ENCODE assay signal across 37 cellular contexts in genomic region chr12:69589082-69589481, GRCh38. TPM values are rescaled to one million over a fixed set of nuclear protein-coding genes. Genes with fewer than 3 reads are reported as not detected.
"Had no signal": no experiment of that assay in that cellular context is flagged by ENCODE, and none has a peak within 500 bp of the region (broad histone marks: within the 10 kb centered on the region; RNA-seq: fewer than 3 reads in every experiment).

No MANE protein-coding gene starts in this region.

- H3K27me3 ChIP-seq: adrenal gland, body of pancreas, breast epithelium had no signal

- FAIRE-seq: astrocyte had no signal

- H3K4me3 ChIP-seq: adrenal gland, body of pancreas, breast epithelium had no signal

- H3K27ac ChIP-seq: adrenal gland, body of pancreas, breast epithelium, VCaP had no signal

- H3K27me3 Mint-ChIP-seq: activated B cell treated with CpG ODN at 0.5 μM for 24 hours; activated CD4-positive, alpha-beta T cell treated with anti-CD3 and anti-CD28 coated beads, Interleukin-2, amount 10 ng/mL, durations not matched to agents 24 days and 14 days; activated CD8-positive, alpha-beta T cell treated with anti-CD3 and anti-CD28 coated beads for 36 hours; activated naive CD8-positive, alpha-beta T cell treated with anti-CD3 and anti-CD28 coated beads, Interleukin-2, amount 10 ng/mL, durations not matched to agents 7 days and 5 days; activated T-helper 17 cell treated with anti-CD3 and anti-CD28 coated beads, Interleukin-2, amount 50 U/mL, for 72 hours had no signal

- H3K4me3 Mint-ChIP-seq: activated B cell treated with CpG ODN at 0.5 μM for 24 hours; activated CD4-positive, alpha-beta T cell treated with anti-CD3 and anti-CD28 coated beads, Interleukin-2, amount 10 ng/mL, durations not matched to agents 24 days and 14 days; activated CD8-positive, alpha-beta T cell treated with anti-CD3 and anti-CD28 coated beads for 36 hours; activated naive CD8-positive, alpha-beta T cell treated with anti-CD3 and anti-CD28 coated beads, Interleukin-2, amount 10 ng/mL, durations not matched to agents 7 days and 5 days; activated T-cell treated with anti-CD3 and anti-CD28 coated beads, Interleukin-2, amount 50 U/mL, for 4 hours had no signal

- H3K4me1 ChIP-seq: breast epithelium had no signal

- DNase-seq: activated B cell treated with CpG ODN at 0.5 μM for 24 hours; activated CD4-positive, alpha-beta T cell treated with anti-CD3 and anti-CD28 coated beads, Interleukin-2, amount 10 ng/mL, durations not matched to agents 24 days and 14 days; activated CD4-positive, alpha-beta T cell treated with anti-CD3 and anti-CD28 coated beads, Interleukin-2, amount 50 U/mL, for 4 hours; activated CD4-positive, CD25-positive, alpha-beta regulatory T cell treated with anti-CD3 and anti-CD28 coated beads, Interleukin-2, amount 50 U/mL, for 72 hours; activated CD8-positive, alpha-beta T cell treated with anti-CD3 and anti-CD28 coated beads for 36 hours; activated effector memory CD4-positive, alpha-beta T cell treated with anti-CD3 and anti-CD28 coated beads, Interleukin-2, amount 50 U/mL, for 16 hours; activated naive CD4-positive, alpha-beta T cell; activated naive CD4-positive, alpha-beta T cell treated with anti-CD3 and anti-CD28 coated beads, Interleukin-2, amount 50 U/mL, for 16 hours; activated naive CD8-positive, alpha-beta T cell treated with anti-CD3 and anti-CD28 coated beads, Interleukin-2, amount 10 ng/mL, durations not matched to agents 7 days and 5 days; activated T-cell treated with anti-CD3 and anti-CD28 coated beads, Interleukin-2, amount 50 U/mL, for 4 hours; adrenal gland; body of pancreas; IMR-90; Kasumi-1; KG1; MM.1S; MV-4-11; NCI-H1092; NCI-H146; NCI-H187; NCI-H2029 treated with DMSO at 0.1 percent for 48 hours; NCI-H2107; NCI-H2171; NCI-H510A; NCI-H526; NCI-H748 treated with DMSO at 0.1 percent for 48 hours; OCI-M1; Right ventricle myocardium superior; SW 1271; T-helper 1 cell; T-helper 2 cell; T-helper 9 cell had no signal

- H3K9me3 Mint-ChIP-seq: activated B cell treated with CpG ODN at 0.5 μM for 24 hours; activated CD4-positive, alpha-beta T cell treated with anti-CD3 and anti-CD28 coated beads, Interleukin-2, amount 10 ng/mL, durations not matched to agents 24 days and 14 days; activated CD8-positive, alpha-beta T cell treated with anti-CD3 and anti-CD28 coated beads for 36 hours; activated naive CD8-positive, alpha-beta T cell treated with anti-CD3 and anti-CD28 coated beads, Interleukin-2, amount 10 ng/mL, durations not matched to agents 7 days and 5 days; activated T-cell treated with anti-CD3 and anti-CD28 coated beads, Interleukin-2, amount 50 U/mL, for 4 hours; activated T-helper 17 cell treated with anti-CD3 and anti-CD28 coated beads, Interleukin-2, amount 50 U/mL, for 72 hours had no signal

- ATAC-seq: activated CD8-positive, alpha-beta T cell treated with anti-CD3 and anti-CD28 coated beads for 36 hours; activated T-cell treated with anti-CD3 and anti-CD28 coated beads, Interleukin-2, amount 50 U/mL, for 4 hours; activated T-helper 17 cell treated with anti-CD3 and anti-CD28 coated beads, Interleukin-2, amount 50 U/mL, for 72 hours; body of pancreas had no signal

- H3K9me3 ChIP-seq: adrenal gland, body of pancreas, breast epithelium had no signal

- H3K27ac Mint-ChIP-seq: activated B cell treated with CpG ODN at 0.5 μM for 24 hours; activated naive CD8-positive, alpha-beta T cell treated with anti-CD3 and anti-CD28 coated beads, Interleukin-2, amount 10 ng/mL, durations not matched to agents 7 days and 5 days had no signal

RNA-seq across cellular contexts. Expression of gene LRRC10, which starts 21.6 kb away (rescaled TPM):
- total RNA-seq: activated B cell treated with CpG ODN at 0.5 μM for 24 hours; activated CD4-positive, alpha-beta T cell treated with anti-CD3 and anti-CD28 coated beads, Interleukin-2, amount 10 ng/mL, durations not matched to agents 24 days and 14 days; activated CD8-positive, alpha-beta memory T cell treated with anti-CD3 and anti-CD28 coated beads for 36 hours; activated CD8-positive, alpha-beta T cell treated with anti-CD3 and anti-CD28 coated beads for 36 hours; activated naive CD8-positive, alpha-beta T cell treated with anti-CD3 and anti-CD28 coated beads, Interleukin-2, amount 10 ng/mL, durations not matched to agents 7 days and 5 days; activated T-cell treated with anti-CD3 and anti-CD28 coated beads, Interleukin-2, amount 50 U/mL, for 4 hours; activated T-helper 17 cell treated with anti-CD3 and anti-CD28 coated beads, Interleukin-2, amount 50 U/mL, for 72 hours; adrenal gland; astrocyte; body of pancreas; breast epithelium; IMR-90 had no signal
- polyA plus RNA-seq: adrenal gland, IMR-90 had no signal
